ENCODE assay signal across 27 cellular contexts in genomic region chr9:69283003-69283402, GRCh38. TPM values are rescaled to one million over a fixed set of nuclear protein-coding genes. Genes with fewer than 3 reads are reported as not detected.
"Had no signal": no experiment of that assay in that cellular context is flagged by ENCODE, and none has a peak within 500 bp of the region (broad histone marks: within the 10 kb centered on the region; RNA-seq: fewer than 3 reads in every experiment).

No MANE protein-coding gene starts in this region.

- H3K36me3 Mint-ChIP-seq: memory B cell; stimulated activated memory B cell treated with anti-CD40 and anti-IgM and Interleukin-4, amounts not matched to agents 10 μg/mL and 1 μg/mL and 100 μg/mL, for 72 hours had no signal

- H3K4me3 ChIP-seq: sigmoid colon, smooth muscle cell, stomach, suprapubic skin, transverse colon had no signal

- H3K27ac Mint-ChIP-seq: activated CD8-positive, alpha-beta T cell treated with anti-CD3 and anti-CD28 coated beads, Interleukin-2, amount 10 ng/mL, durations not matched to agents 7 days and 5 days; activated naive CD8-positive, alpha-beta T cell treated with anti-CD3 and anti-CD28 coated beads, Interleukin-2, amount 50 U/mL, for 24 hours; activated T-helper 1 cell treated with anti-CD3 and anti-CD28 coated beads, Interleukin-12 subunit alpha, Interleukin-12 subunit beta, Interleukin-2, Interleukin-4 antibody, amounts not matched to agents 30 ng/mL and 10 ng/mL and 1 ng/mL, durations not matched to agents 14 hours and 24 hours and 36 hours; memory B cell; nephron; stimulated activated memory B cell treated with anti-CD40 and anti-IgM and Interleukin-4, amounts not matched to agents 10 μg/mL and 1 μg/mL and 100 μg/mL, for 72 hours; T-helper 2 cell treated with Interferon-gamma antibody and Interleukin-4, amounts not matched to agents 5 μg/mL and 100 μg/mL, for 36 hours had no signal

- H3K27ac ChIP-seq: sigmoid colon, stomach, suprapubic skin, transverse colon, VCaP had no signal

- ATAC-seq: activated CD8-positive, alpha-beta T cell treated with anti-CD3 and anti-CD28 coated beads, Interleukin-2, amount 10 ng/mL, durations not matched to agents 7 days and 5 days; activated naive CD8-positive, alpha-beta T cell treated with anti-CD3 and anti-CD28 coated beads, Interleukin-2, amount 50 U/mL, for 24 hours; stimulated activated memory B cell treated with anti-CD40 and anti-IgM and Interleukin-4, amounts not matched to agents 10 μg/mL and 1 μg/mL and 100 μg/mL, for 72 hours had no signal

- H3K9me3 ChIP-seq: sigmoid colon, stomach, suprapubic skin, transverse colon had no signal

- H3K4me1 ChIP-seq: sigmoid colon, stomach, suprapubic skin, transverse colon had no signal

- H3K4me1 Mint-ChIP-seq: memory B cell, nephron had no signal

- FAIRE-seq: islet of Langerhans, urothelium cell line had no signal

- DNase-seq: activated CD4-positive, alpha-beta T cell treated with anti-CD3 and anti-CD28 coated beads for 1 hour; activated CD4-positive, alpha-beta T cell treated with anti-CD3 and anti-CD28 coated beads, Interleukin-2, amount 50 U/mL, for 1 hour; activated CD8-positive, alpha-beta T cell treated with anti-CD3 and anti-CD28 coated beads, Interleukin-2, amount 10 ng/mL, durations not matched to agents 7 days and 5 days; activated gamma-delta T cell; activated naive CD4-positive, alpha-beta T cell treated with anti-CD3 and anti-CD28 coated beads, Interleukin-2, amount 50 U/mL, for 16 hours; activated naive CD8-positive, alpha-beta T cell treated with anti-CD3 and anti-CD28 coated beads, Interleukin-2, amount 50 U/mL, for 24 hours; cerebellar nuclear complex; cortex of kidney; foreskin melanocyte; nucleus accumbens; posterior cingulate gyrus; retina; sigmoid colon; stimulated activated CD4-positive, alpha-beta T cell treated with anti-CD3 and anti-CD28 coated beads, Interleukin-15, amount 100 ng/mL, for 24 hours; stomach; transverse colon had no signal

- H3K4me3 Mint-ChIP-seq: activated CD8-positive, alpha-beta T cell treated with anti-CD3 and anti-CD28 coated beads, Interleukin-2, amount 10 ng/mL, durations not matched to agents 7 days and 5 days; activated naive CD8-positive, alpha-beta T cell treated with anti-CD3 and anti-CD28 coated beads, Interleukin-2, amount 50 U/mL, for 24 hours; activated T-helper 1 cell treated with anti-CD3 and anti-CD28 coated beads, Interleukin-12 subunit alpha, Interleukin-12 subunit beta, Interleukin-2, Interleukin-4 antibody, amounts not matched to agents 30 ng/mL and 10 ng/mL and 1 ng/mL, durations not matched to agents 14 hours and 24 hours and 36 hours; memory B cell; nephron; stimulated activated memory B cell treated with anti-CD40 and anti-IgM and Interleukin-4, amounts not matched to agents 10 μg/mL and 1 μg/mL and 100 μg/mL, for 72 hours; T-helper 2 cell treated with Interferon-gamma antibody and Interleukin-4, amounts not matched to agents 5 μg/mL and 100 μg/mL, for 36 hours had no signal

- H3K27me3 ChIP-seq: sigmoid colon, stomach, suprapubic skin, transverse colon had no signal

- H3K36me3 ChIP-seq: sigmoid colon, stomach, suprapubic skin, transverse colon had no signal

RNA-seq across cellular contexts. Expression of gene ENTREP1, which starts 42.0 kb away (rescaled TPM):
- total RNA-seq: activated CD8-positive, alpha-beta T cell treated with anti-CD3 and anti-CD28 coated beads, Interleukin-2, amount 10 ng/mL, durations not matched to agents 7 days and 5 days; activated T-helper 1 cell treated with anti-CD3 and anti-CD28 coated beads, Interleukin-12 subunit alpha, Interleukin-12 subunit beta, Interleukin-2, Interleukin-4 antibody, amounts not matched to agents 30 ng/mL and 10 ng/mL and 1 ng/mL, durations not matched to agents 14 hours and 24 hours and 36 hours; mononuclear cell had no signal
